ENCODE assay signal across 27 cellular contexts in genomic region chr1:9553736-9554144, GRCh38.
"Had no signal": no experiment of that assay in that cellular context is flagged by ENCODE, and none has a peak within 500 bp of the region (broad histone marks: within the 10 kb centered on the region; RNA-seq: fewer than 3 reads in every experiment).

No MANE protein-coding gene starts in this region.

- H3K36me3 ChIP-seq: breast epithelium, uterus had no signal

- H3K27ac ChIP-seq: breast epithelium, left lung, uterus had no signal

- H3K4me1 ChIP-seq: breast epithelium, uterus had no signal

- ATAC-seq: heart left ventricle; left lung; mucosa of descending colon; natural killer cell treated with Interleukin-12 subunit alpha and Interleukin-12 subunit beta and Interleukin-15 and Interleukin-18, amount 100 ng/mL, for 72 hours; sciatic nerve; stimulated activated memory B cell treated with anti-CD40 and anti-IgM and Interleukin-4, amounts not matched to agents 10 μg/mL and 1 μg/mL and 100 μg/mL, for 72 hours; stimulated activated naive CD8-positive, alpha-beta T cell treated with anti-CD3 and anti-CD28 coated beads, Interleukin-15, amount 100 ng/mL, for 72 hours had no signal

- FAIRE-seq: endothelial cell of umbilical vein, small intestine had no signal

- DNase-seq: activated B cell treated with CpG ODN at 0.5 μM for 24 hours; activated CD4-positive, alpha-beta T cell treated with anti-CD3 and anti-CD28 coated beads for 4 hours; activated CD4-positive, alpha-beta T cell treated with anti-CD3 and anti-CD28 coated beads, Interleukin-2, amount 50 U/mL, for 4 hours; activated CD8-positive, alpha-beta memory T cell treated with anti-CD3 and anti-CD28 coated beads for 24 hours; activated CD8-positive, alpha-beta memory T cell treated with anti-CD3 and anti-CD28 coated beads, Interleukin-2, amount 50 U/mL, for 4 hours; activated gamma-delta T cell treated with Interleukin-2 at 50 U/mL for 16 hours; activated naive CD4-positive, alpha-beta T cell treated with anti-CD3 and anti-CD28 coated beads, Interleukin-2, amount 50 U/mL, for 16 hours; activated T-cell treated with anti-CD3 and anti-CD28 coated beads, Interleukin-2, amount 50 U/mL, for 1 hour; amygdala; central memory CD4-positive, alpha-beta T cell; heart left ventricle; kidney glomerular epithelial cell; left lung; mucosa of descending colon; posterior cingulate gyrus; small intestine; stimulated activated CD4-positive, alpha-beta T cell treated with anti-CD3 and anti-CD28 coated beads, Interleukin-4, amount 100 ng/mL, for 24 hours; stimulated activated CD8-positive, alpha-beta memory T cell treated with anti-CD3 and anti-CD28 coated beads, Interleukin-4, amount 100 ng/mL, for 48 hours; stimulated activated naive CD8-positive, alpha-beta T cell treated with anti-CD3 and anti-CD28 coated beads, Interleukin-15, amount 100 ng/mL, for 72 hours; substantia nigra; T-helper 2 cell; uterus had no signal

- H3K27me3 ChIP-seq: breast epithelium, heart left ventricle, left lung, uterus had no signal

- H3K9me3 ChIP-seq: breast epithelium, heart left ventricle, left lung, mucosa of descending colon, uterus had no signal

- H3K4me3 ChIP-seq: breast epithelium, heart left ventricle, left lung, mucosa of descending colon, uterus had no signal
